7 cellular contexts compared by ENCODE assay signal in the genomic region with DNA sequence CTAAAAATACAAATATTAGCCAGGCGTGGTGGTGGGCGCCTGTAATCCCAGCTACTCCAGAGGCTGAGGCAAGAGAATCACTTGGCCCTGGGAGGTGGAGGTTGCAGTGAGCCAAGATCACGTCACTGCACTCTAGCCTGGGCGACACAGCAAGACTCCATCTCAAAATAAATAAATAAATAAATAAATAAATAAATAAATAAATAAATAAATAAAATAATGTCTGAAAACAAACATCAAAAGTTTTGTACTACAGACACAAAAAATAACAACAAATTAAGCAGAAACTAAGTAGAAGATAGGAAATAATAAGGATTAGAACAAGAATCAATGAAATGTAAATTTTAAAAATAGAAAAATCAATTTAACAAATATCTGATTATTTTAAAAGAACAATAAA. TPM values are rescaled to one million over a fixed set of nuclear protein-coding genes. Genes with fewer than 3 reads are reported as not detected.
"Had no signal": no experiment of that assay in that cellular context is flagged by ENCODE, and none has a peak within 500 bp of the region (broad histone marks: within the 10 kb centered on the region; RNA-seq: fewer than 3 reads in every experiment).

No MANE protein-coding gene starts in this region.

RNA-seq across cellular contexts. Expression of gene OR4C12, which starts 8.9 kb away (rescaled TPM):
- total RNA-seq: M059J, PC-3, Peyer's patch, Right ventricle myocardium inferior, RPMI7951, SJCRH30, SK-MEL-5 had no signal

RNA-seq across cellular contexts. Expression of gene OR4C13, which starts 21.2 kb away (rescaled TPM):
- total RNA-seq: M059J, PC-3, Peyer's patch, Right ventricle myocardium inferior, RPMI7951, SJCRH30, SK-MEL-5 had no signal

RNA-seq across cellular contexts. Expression of gene OR4C45, which starts 59.2 kb away (rescaled TPM):
- total RNA-seq: M059J, PC-3, Peyer's patch, Right ventricle myocardium inferior, RPMI7951, SJCRH30, SK-MEL-5 had no signal
